Comparison of ENCODE assay signal across 25 cellular contexts in the genomic region with DNA sequence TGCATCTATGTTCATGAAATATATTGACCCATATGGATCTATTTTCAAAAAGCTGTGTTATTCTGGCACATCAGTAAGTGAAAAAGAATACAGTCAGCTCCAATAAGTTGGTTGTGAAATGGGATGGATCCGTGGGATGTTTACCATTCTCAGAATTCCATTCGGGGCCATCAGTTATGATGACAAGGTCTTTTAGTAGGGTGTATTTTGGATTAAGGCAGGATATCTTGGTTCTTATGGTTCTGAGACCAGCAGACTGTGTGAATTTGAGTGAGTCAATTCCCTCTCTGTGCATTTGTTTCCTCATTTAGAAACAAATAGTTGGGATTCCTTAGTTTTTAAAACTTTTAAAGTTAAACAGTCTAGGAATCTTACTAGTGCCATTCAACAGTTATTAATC.
DNase-seq lines count a peak whose midpoint lies in the region; FAIRE-seq and TF ChIP-seq lines count a peak whose summit lies in the region.
"Had no signal": no experiment of that assay in that cellular context is flagged by ENCODE, and none has a peak within 500 bp of the region (broad histone marks: within the 10 kb centered on the region; RNA-seq: fewer than 3 reads in every experiment).

No MANE protein-coding gene starts in this region.

- H4K8ac ChIP-seq in trophoblast cell (ENCODE audit: low read depth, low read length): no peak overlapping the region

- H3K79me1 ChIP-seq in trophoblast cell (ENCODE audit: low read length): no peaks in the 10 kb centered on the region

- H3K4me2 ChIP-seq in trophoblast cell (ENCODE audit: low read length): no peak overlapping the region

- DNase-seq in EH (ENCODE audit: low read depth) (peak; percentile 91), M059J (ENCODE audit: low read depth) (peak; percentile 29), fibroblast of pulmonary artery (ENCODE audit: low read depth) (peak; percentile 20), trophoblast cell (peak; percentile 15 to 49), iPS-NIHi11 (ENCODE audit: low spot score) (no peak), NCI-H69 (lab: John Stamatoyannopoulos, UW) (no peak), small intestine (no peak), SHP77 treated with DMSO at 0.1 percent for 48 hours (lab: John Stamatoyannopoulos, UW) (no peak)
- DNase-seq: activated CD4-positive, alpha-beta T cell treated with anti-CD3 and anti-CD28 coated beads for 1 hour; activated naive CD4-positive, alpha-beta T cell; amniotic stem cell; cortex of kidney; DMS153; GF-D8; glutamatergic neuron; midbrain; NCI-H1092 treated with DMSO at 0.1 percent for 48 hours; NCI-H1930; ovary; RPMI8226; stimulated activated naive CD8-positive, alpha-beta T cell treated with anti-CD3 and anti-CD28 coated beads, Interleukin-15, Interleukin-2, amounts not matched to agents 100 U/mL and 50 U/mL, for 24 hours had no signal

- no peak overlapping the region for H2BK120ac ChIP-seq in trophoblast cell (ENCODE audit: insufficient read depth, low read length, poor library complexity)

- H3K18ac ChIP-seq in trophoblast cell (ENCODE audit: low read length): no peak overlapping the region

- H3K27me3 ChIP-seq in trophoblast cell (ENCODE audit: insufficient read depth, low read length) (no peaks in the 10 kb centered on the region), small intestine (ENCODE audit: control insufficient read depth in 2 of 2, insufficient read depth in 2 of 2, low read length in 2 of 2) (no peaks in the 10 kb centered on the region)
- H3K27me3 ChIP-seq: ovary, right atrium auricular region, tibial nerve had no signal

- WGBS in trophoblast cell (ENCODE audit: extremely low coverage, insufficient coverage, insufficient read length): no CpG with 5 or more reads among the region's 2 CpGs
- WGBS in small intestine, 3 donors: 63 to 79% (median 73%) methylated on average over 2 of the region's 2 CpGs

- no peak overlapping the region for H2AK5ac ChIP-seq in trophoblast cell (ENCODE audit: low read length)

- H3K27ac ChIP-seq in trophoblast cell (ENCODE audit: low read depth, low read length): no peak overlapping the region
- H3K27ac ChIP-seq in small intestine (ENCODE audit: low read depth in 1 of 2, low read length in 1 of 2): no peak overlapping the region
- H3K27ac ChIP-seq: ovary, right atrium auricular region, tibial nerve had no signal

- H3K4me3 ChIP-seq in fibroblast of pulmonary artery (replicated peaks; ENCODE audit: low read depth, low read length): no peak overlapping the region
- no peak overlapping the region for H3K4me3 ChIP-seq in trophoblast cell (ENCODE audit: low read depth, low read length)
- no peak overlapping the region for H3K4me3 ChIP-seq in small intestine (ENCODE audit: low read depth in 1 of 2, low read length in 2 of 2)
- H3K4me3 ChIP-seq: GM12878, ovary, right atrium auricular region, tibial nerve had no signal

- no peak overlapping the region for H4K91ac ChIP-seq in trophoblast cell (ENCODE audit: low read depth, low read length)

- no peak overlapping the region for H4K12ac ChIP-seq in trophoblast cell (ENCODE audit: low read depth, low read length)

- H3K4me1 ChIP-seq in trophoblast cell (ENCODE audit: control insufficient read depth in 1 of 2, insufficient read depth in 2 of 2, low read length in 2 of 2) (no peaks in the 10 kb centered on the region), small intestine (ENCODE audit: control insufficient read depth in 2 of 2, insufficient read depth in 1 of 2, low read depth in 1 of 2, low read length in 1 of 2) (no peaks in the 10 kb centered on the region)
- H3K4me1 ChIP-seq: right atrium auricular region had no signal

- H3K4ac ChIP-seq in trophoblast cell (ENCODE audit: low read depth, low read length): no peak overlapping the region

- no peak overlapping the region for H3K14ac ChIP-seq in trophoblast cell (ENCODE audit: low read length)

- H2AFZ ChIP-seq in trophoblast cell (ENCODE audit: insufficient read depth, low read length, poor library complexity): no peak overlapping the region

- H3K9me3 ChIP-seq in trophoblast cell (ENCODE audit: insufficient read depth, low read depth, low read length) (no peaks in the 10 kb centered on the region), small intestine (ENCODE audit: control insufficient read depth, low read depth) (no peaks in the 10 kb centered on the region)
- H3K9me3 ChIP-seq: ovary, right atrium auricular region had no signal

- FAIRE-seq in small intestine (lab: Jason Lieb, UNC): no peak
- FAIRE-seq: bronchial epithelial cell, GM12878 had no signal

- no peak overlapping the region for H2BK12ac ChIP-seq in trophoblast cell (ENCODE audit: low read length)

- H3K9ac ChIP-seq in trophoblast cell (ENCODE audit: low read length): no peak overlapping the region

- TF ChIP-seq CTCF in fibroblast of pulmonary artery (IDR thresholded peaks at IDR 0.05; ENCODE audit: low read length, missing control alignments): no peak

- no peak overlapping the region for H2BK5ac ChIP-seq in trophoblast cell (ENCODE audit: low read depth, low read length, poor library complexity)

- no peaks in the 10 kb centered on the region for H3K79me2 ChIP-seq in trophoblast cell (ENCODE audit: control insufficient read depth, insufficient read depth, low read length, poor library complexity)

- no peak overlapping the region for H3K23ac ChIP-seq in trophoblast cell (ENCODE audit: low read length)

- H3K36me3 ChIP-seq in trophoblast cell (ENCODE audit: control insufficient read depth in 1 of 2, insufficient read depth in 2 of 2, low read length in 2 of 2): no peaks in the 10 kb centered on the region
- H3K36me3 ChIP-seq in small intestine (ENCODE audit: control insufficient read depth in 2 of 2, insufficient read depth in 2 of 2, low read length in 2 of 2): no peaks in the 10 kb centered on the region
- H3K36me3 ChIP-seq: ovary, right atrium auricular region, tibial nerve had no signal

Comparison
In these comparisons a context has a peak if more than half of its experiments do, and no peak if none do; other contexts are left out.
1. DNase-seq: peak in EH (single experiment), M059J (single experiment), fibroblast of pulmonary artery (single experiment) and trophoblast cell (2 of 2); none in iPS-NIHi11 (single experiment), NCI-H69 (single experiment), small intestine (single experiment) and SHP77 treated with DMSO at 0.1 percent for 48 hours (single experiment).